In genomic region chr20:3904857-3905256, GRCh38 we compare ENCODE assay signal across 20 cellular contexts. TPM values are rescaled to one million over a fixed set of nuclear protein-coding genes. Genes with fewer than 3 reads are reported as not detected.
DNase-seq lines count a peak whose midpoint lies in the region; TF ChIP-seq lines count a peak whose summit lies in the region.
"Had no signal": no experiment of that assay in that cellular context is flagged by ENCODE, and none has a peak within 500 bp of the region (broad histone marks: within the 10 kb centered on the region; RNA-seq: fewer than 3 reads in every experiment).

No MANE protein-coding gene starts in this region.

- H3K27me3 Mint-ChIP-seq in T-helper 2 cell treated with Interferon-gamma antibody and Interleukin-4, amounts not matched to agents 5 μg/mL and 100 μg/mL, for 36 hours (ENCODE audit: low read depth) = no peaks in the 10 kb centered on the region
- H3K27me3 Mint-ChIP-seq in Caco-2 (ENCODE audit: insufficient read depth, unreplicated experiment) (no peaks in the 10 kb centered on the region), nephron (ENCODE audit: low read depth) (no peaks in the 10 kb centered on the region)
- no peaks in the 10 kb centered on the region for H3K27me3 Mint-ChIP-seq in activated naive CD8-positive, alpha-beta T cell treated with anti-CD3 and anti-CD28 coated beads for 36 hours

- H3K36me3 ChIP-seq in Caco-2 (ENCODE audit: control insufficient read depth, insufficient read depth, low read length) = no peaks in the 10 kb centered on the region; the same call in 1 of the 2 replicates
- peaks cover 17 to 21% of the 10 kb centered on the region in 2 experiments for H3K36me3 ChIP-seq in mesenchymal stem cell (ENCODE audit: control insufficient read depth in 1 of 2, insufficient read depth in 2 of 2, low read depth in 1 of 2, low read length in 2 of 2)
- peaks cover 0 to 23% (median 19%) of the 10 kb centered on the region in 6 donors for H3K36me3 ChIP-seq in spleen

- no peak for TF ChIP-seq CTCF in Caco-2 (IDR thresholded peaks at IDR 0.05; ENCODE audit: insufficient read depth in 1 of 2, low read depth in 1 of 2, low read length in 1 of 2, severe bottlenecking in 1 of 2, unreplicated experiment in 1 of 2)
- TF ChIP-seq CTCF in nephron (IDR thresholded peaks at IDR 0.05; ENCODE audit: unreplicated experiment in 3 of 3) = no peak
- no peak for TF ChIP-seq CTCF in spleen (IDR thresholded peaks at IDR 0.05 in 8 of 11, conservative IDR thresholded peaks at IDR 0.05 in 3 of 11)

- no peak overlapping the region for H3K4me3 ChIP-seq in Caco-2 (ENCODE audit: low read depth, low read length)
- no peak overlapping the region for H3K4me3 ChIP-seq in mesenchymal stem cell (ENCODE audit: insufficient read depth in 1 of 2, low read depth in 1 of 2, low read length in 2 of 2)
- H3K4me3 ChIP-seq in spleen = no peak overlapping the region
- H3K4me3 ChIP-seq: gastroesophageal sphincter, psoas muscle, tibial artery had no signal

- no peak overlapping the region for H2AFZ ChIP-seq in mesenchymal stem cell (ENCODE audit: low read depth, low read length)

- no peak overlapping the region for H2BK5ac ChIP-seq in mesenchymal stem cell (ENCODE audit: low read depth, low read length, poor library complexity, severe bottlenecking)

- H3K14ac ChIP-seq in mesenchymal stem cell (ENCODE audit: low read length in 2 of 2) = no peak overlapping the region

- no peak overlapping the region for H4K91ac ChIP-seq in mesenchymal stem cell (ENCODE audit: low read length)

- POLR2A ChIA-PET in Caco-2 (lab: Charles Lee) = no interaction called here

- H3K27ac ChIP-seq in mesenchymal stem cell (ENCODE audit: low read length, poor library complexity, severe bottlenecking) (no peak overlapping the region), spleen (peak overlapping the region in 2 of 8 donors; percentile 10 to 84)
- H3K27ac ChIP-seq: brain microvascular endothelial cell, C4-2B, gastroesophageal sphincter, psoas muscle, tibial artery had no signal

- TF ChIP-seq POLR2A in spleen (IDR thresholded peaks at IDR 0.05) = no peak

- BruUV-seq in Caco-2 (replicated peaks; lab: Mats Ljungman, UMichigan) = no TSS peak

- no peak overlapping the region for H3K4ac ChIP-seq in mesenchymal stem cell (ENCODE audit: low read depth in 1 of 2, low read length in 2 of 2)

- H3K4me1 Mint-ChIP-seq in T-helper 2 cell treated with Interferon-gamma antibody and Interleukin-4, amounts not matched to agents 5 μg/mL and 100 μg/mL, for 36 hours (ENCODE audit: low read depth) = peaks cover 49% of the 10 kb centered on the region
- H3K4me1 Mint-ChIP-seq in Caco-2 (ENCODE audit: low read depth, unreplicated experiment) (peaks cover 18% of the 10 kb centered on the region), nephron (peaks cover 22% of the 10 kb centered on the region)
- peaks cover 53% of the 10 kb centered on the region for H3K4me1 Mint-ChIP-seq in activated naive CD8-positive, alpha-beta T cell treated with anti-CD3 and anti-CD28 coated beads for 36 hours

- no peaks in the 10 kb centered on the region for H3K79me1 ChIP-seq in mesenchymal stem cell (replicated peaks; ENCODE audit: low read length, poor library complexity, severe bottlenecking)

- no peak overlapping the region for H3K23ac ChIP-seq in mesenchymal stem cell (ENCODE audit: low read length in 2 of 2)

- no peaks in the 10 kb centered on the region for H3K9me3 Mint-ChIP-seq in T-helper 2 cell treated with Interferon-gamma antibody and Interleukin-4, amounts not matched to agents 5 μg/mL and 100 μg/mL, for 36 hours
- H3K9me3 Mint-ChIP-seq in Caco-2 (ENCODE audit: unreplicated experiment) = no peaks in the 10 kb centered on the region
- H3K9me3 Mint-ChIP-seq in activated naive CD8-positive, alpha-beta T cell treated with anti-CD3 and anti-CD28 coated beads for 36 hours = no peaks in the 10 kb centered on the region
- H3K9me3 Mint-ChIP-seq in nephron = no peaks in the 10 kb centered on the region

- no peak overlapping the region for H2BK12ac ChIP-seq in mesenchymal stem cell (ENCODE audit: low read length in 2 of 2)

- no peak for DNase-seq in T-helper 2 cell treated with Interferon-gamma antibody and Interleukin-4, amounts not matched to agents 5 μg/mL and 100 μg/mL, for 36 hours (ENCODE audit: low spot score)
- no peak for DNase-seq in T-helper 2 cell
- no peak for DNase-seq in Caco-2
- DNase-seq in activated naive CD8-positive, alpha-beta T cell treated with anti-CD3 and anti-CD28 coated beads for 36 hours = no peak
- no peak for DNase-seq in SHP77 treated with DMSO at 0.1 percent for 48 hours (lab: John Stamatoyannopoulos, UW)
- no peak for DNase-seq in mesenchymal stem cell
- no peak for DNase-seq in spleen
- DNase-seq: activated CD8-positive, alpha-beta memory T cell treated with anti-CD3 and anti-CD28 coated beads for 24 hours; brain microvascular endothelial cell; dermis blood vessel endothelial cell; DND-41; erythroblast; NCI-H1105 treated with DMSO at 0.1 percent for 48 hours; NCI-H774; psoas muscle; small intestine had no signal

- H2BK15ac ChIP-seq in mesenchymal stem cell (ENCODE audit: low read depth, poor library complexity, severe bottlenecking) = no peak overlapping the region

- H3K36me3 Mint-ChIP-seq in T-helper 2 cell treated with Interferon-gamma antibody and Interleukin-4, amounts not matched to agents 5 μg/mL and 100 μg/mL, for 36 hours (ENCODE audit: low read depth) = peaks cover 23% of the 10 kb centered on the region
- H3K36me3 Mint-ChIP-seq in Caco-2 (ENCODE audit: insufficient read depth, unreplicated experiment) (peaks cover 43% of the 10 kb centered on the region), nephron (ENCODE audit: low read depth) (peaks cover 27% of the 10 kb centered on the region)
- peaks cover 39% of the 10 kb centered on the region for H3K36me3 Mint-ChIP-seq in activated naive CD8-positive, alpha-beta T cell treated with anti-CD3 and anti-CD28 coated beads for 36 hours

- H3K9me3 ChIP-seq in Caco-2 (no peaks in the 10 kb centered on the region), mesenchymal stem cell (ENCODE audit: control insufficient read depth, low read length) (no peaks in the 10 kb centered on the region), spleen (no peaks in the 10 kb centered on the region)
- H3K9me3 ChIP-seq: gastroesophageal sphincter, psoas muscle, tibial artery had no signal

- H3K9ac ChIP-seq in mesenchymal stem cell (ENCODE audit: low read length) = no peak overlapping the region

- 89% methylated on average over 5 of the region's 5 CpGs for WGBS in mesenchymal stem cell
- 80 to 92% (median 87%) methylated on average over 5 of the region's 5 CpGs for WGBS in spleen, 5 donors

- peak overlapping the region; percentile 10 for H3K27ac Mint-ChIP-seq in T-helper 2 cell treated with Interferon-gamma antibody and Interleukin-4, amounts not matched to agents 5 μg/mL and 100 μg/mL, for 36 hours
- H3K27ac Mint-ChIP-seq in Caco-2 (ENCODE audit: unreplicated experiment) = peak overlapping the region; percentile 50
- H3K27ac Mint-ChIP-seq in activated naive CD8-positive, alpha-beta T cell treated with anti-CD3 and anti-CD28 coated beads for 36 hours = peak overlapping the region; percentile 1
- peak overlapping the region; percentile 12 to 38 (median 15) for H3K27ac Mint-ChIP-seq in nephron

- H3K4me3 Mint-ChIP-seq in T-helper 2 cell treated with Interferon-gamma antibody and Interleukin-4, amounts not matched to agents 5 μg/mL and 100 μg/mL, for 36 hours = no peak overlapping the region
- H3K4me3 Mint-ChIP-seq in Caco-2 (ENCODE audit: unreplicated experiment) (no peak overlapping the region), nephron (no peak overlapping the region)
- no peak overlapping the region for H3K4me3 Mint-ChIP-seq in activated naive CD8-positive, alpha-beta T cell treated with anti-CD3 and anti-CD28 coated beads for 36 hours

- CTCF ChIA-PET in Caco-2 (lab: Charles Lee) = no interaction called here

- H3K4me2 ChIP-seq in mesenchymal stem cell (ENCODE audit: low read length, poor library complexity, severe bottlenecking) = no peak overlapping the region

- H4K8ac ChIP-seq in mesenchymal stem cell (ENCODE audit: low read length) = no peak overlapping the region

- H2AK5ac ChIP-seq in mesenchymal stem cell (ENCODE audit: low read length, severe bottlenecking) = no peak overlapping the region

- 0 out of 2 replicates have a peak, but pooled peaks cover 3% of the 10 kb centered on the region for H3K4me1 ChIP-seq in Caco-2
- peaks cover 7% of the 10 kb centered on the region for H3K4me1 ChIP-seq in mesenchymal stem cell (ENCODE audit: control insufficient read depth, insufficient read depth, low read depth, low read length)
- H3K4me1 ChIP-seq in spleen = peaks cover 34 to 92% (median 79%) of the 10 kb centered on the region in 6 donors

- H3K27me3 ChIP-seq in Caco-2 (replicated peaks; ENCODE audit: control insufficient read depth, insufficient read depth, low read length) = no peaks in the 10 kb centered on the region
- no peaks in the 10 kb centered on the region for H3K27me3 ChIP-seq in mesenchymal stem cell (ENCODE audit: control insufficient read depth in 1 of 2, insufficient read depth in 1 of 2, low read length in 2 of 2)
- H3K27me3 ChIP-seq in spleen (replicated peaks in 1 of 7) = no peaks in the 10 kb centered on the region
- H3K27me3 ChIP-seq: brain microvascular endothelial cell, gastroesophageal sphincter, tibial artery had no signal

- no peak overlapping the region for H3K18ac ChIP-seq in mesenchymal stem cell (ENCODE audit: low read depth in 1 of 2, low read length in 2 of 2)

- H2BK120ac ChIP-seq in mesenchymal stem cell (ENCODE audit: low read depth, low read length) = no peak overlapping the region

- intact Hi-C loops in Caco-2 (cut with micrococcal nuclease; ENCODE audit: unreplicated experiment) (no loop called here), spleen (cut with DNase I; ENCODE audit: low total_unique reads) (loop anchor here (5.0 kb wide), 1 partner anchor 107 kb away; no protein-coding TSS in a partner anchor)

RNA-seq across cellular contexts. Expression of gene PANK2, which starts 15.7 kb away (rescaled TPM):
- total RNA-seq in Caco-2 (2022) (55.8 and 58.3 TPM in 2 replicates), spleen (10 to 100 TPM; 45.5 to 74.4 (median 67.9) TPM)
- 10 to 100 TPM; 50.0 to 50.7 TPM for total RNA-seq in activated naive CD8-positive, alpha-beta T cell treated with anti-CD3 and anti-CD28 coated beads for 36 hours
- polyA plus RNA-seq in mesenchymal stem cell (2013, experiment 1 of 2) = 21.4 TPM
- 21.4 TPM for polyA plus RNA-seq in mesenchymal stem cell (2013, experiment 2 of 2)
- 10 to 100 TPM; 23.0 to 36.2 (median 32.3) TPM for polyA plus RNA-seq in spleen

RNA-seq across cellular contexts. Expression of gene MAVS, which starts 58.2 kb away (rescaled TPM):
- 49.3 and 56.4 TPM in 2 replicates for total RNA-seq in Caco-2 (2022)
- total RNA-seq in activated naive CD8-positive, alpha-beta T cell treated with anti-CD3 and anti-CD28 coated beads for 36 hours = 10 to 100 TPM; 21.2 to 21.6 TPM
- polyA plus RNA-seq in mesenchymal stem cell (2013, experiment 1 of 2) = 22.4 TPM
- 21.0 TPM for polyA plus RNA-seq in mesenchymal stem cell (2013, experiment 2 of 2)
- total RNA-seq in spleen = 10 to 100 TPM; 27.2 to 45.0 (median 41.0) TPM
- 10 to 100 TPM in 1 of 3 donors, 1 to 10 TPM in 2; 4.1 to 18.5 (median 5.2) TPM for polyA plus RNA-seq in spleen
